Comparison of ENCODE assay signal across 27 cellular contexts in the genomic region with DNA sequence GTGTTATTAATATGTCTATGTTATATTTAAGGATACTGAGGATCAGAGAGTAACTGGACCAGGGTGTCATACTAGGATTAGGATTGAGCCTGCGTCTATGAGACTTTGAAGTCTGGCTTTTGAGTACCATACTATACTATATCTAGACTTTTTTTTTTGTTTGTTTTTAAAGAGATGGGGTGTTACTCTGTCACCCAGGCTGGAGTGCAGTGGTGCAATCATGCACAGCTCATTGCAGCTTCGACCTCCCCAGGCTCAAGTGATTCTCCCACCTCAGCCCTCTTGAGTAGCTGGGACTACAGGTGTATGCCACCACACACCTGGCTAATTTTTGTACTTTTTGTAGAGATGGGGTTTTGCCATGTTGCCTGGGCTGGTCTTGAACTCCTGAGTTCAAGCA.
DNase-seq lines count a peak whose midpoint lies in the region; ATAC-seq and TF ChIP-seq lines count a peak whose summit lies in the region.
"Had no signal": no experiment of that assay in that cellular context is flagged by ENCODE, and none has a peak within 500 bp of the region (broad histone marks: within the 10 kb centered on the region; RNA-seq: fewer than 3 reads in every experiment).

No MANE protein-coding gene starts in this region.

- H3K9me3 Mint-ChIP-seq in GM23338 (no peaks in the 10 kb centered on the region; the same call in 2 of the 3 replicates), activated B cell treated with CpG ODN at 0.5 μM for 24 hours (no peaks in the 10 kb centered on the region)
- peaks cover 0 to 14% (median 8%) of the 10 kb centered on the region in 5 donors for H3K9me3 Mint-ChIP-seq in CD8-positive, alpha-beta memory T cell
- H3K9me3 Mint-ChIP-seq: CD4-positive, alpha-beta T cell had no signal

- no peak overlapping the region for H3K23ac ChIP-seq in mesenchymal stem cell (ENCODE audit: low read length in 2 of 2)

- H2AFZ ChIP-seq in GM23338 (no peak overlapping the region), mesenchymal stem cell (ENCODE audit: low read depth, low read length) (no peak overlapping the region)

- intact Hi-C loops in activated B cell treated with CpG ODN at 0.5 μM for 24 hours (cut with micrococcal nuclease): no loop called here
- intact Hi-C loops in upper lobe of right lung (cut with DNase I): no loop called here
- intact Hi-C loops in vagina (cut with DNase I): loop anchor here (10.0 kb wide), 1 partner anchor 68 kb away; the partner anchor contains the start of gene MAP4K3

- H2BK15ac ChIP-seq in mesenchymal stem cell (ENCODE audit: low read depth, poor library complexity, severe bottlenecking): no peak overlapping the region

- H2AK5ac ChIP-seq in mesenchymal stem cell (ENCODE audit: low read length, severe bottlenecking): peak overlapping the region; percentile 76

- H3K36me3 ChIP-seq in GM23338 (ENCODE audit: insufficient read depth): no peaks in the 10 kb centered on the region
- no peaks in the 10 kb centered on the region for H3K36me3 ChIP-seq in mesenchymal stem cell (ENCODE audit: control insufficient read depth in 1 of 2, insufficient read depth in 2 of 2, low read depth in 1 of 2, low read length in 2 of 2)
- H3K36me3 ChIP-seq in upper lobe of right lung: no peaks in the 10 kb centered on the region
- no peaks in the 10 kb centered on the region for H3K36me3 ChIP-seq in CD8-positive, alpha-beta memory T cell (ENCODE audit: insufficient read depth, low read length)
- H3K36me3 ChIP-seq in vagina: no peaks in the 10 kb centered on the region

- peaks cover 28% of the 10 kb centered on the region for H3K4me1 Mint-ChIP-seq in GM23338
- peaks cover 24% of the 10 kb centered on the region for H3K4me1 Mint-ChIP-seq in activated B cell treated with CpG ODN at 0.5 μM for 24 hours
- H3K4me1 Mint-ChIP-seq in CD8-positive, alpha-beta memory T cell: no peaks in the 10 kb centered on the region

- H3K36me3 Mint-ChIP-seq in GM23338 (ENCODE audit: low read depth): no peaks in the 10 kb centered on the region
- H3K36me3 Mint-ChIP-seq in activated B cell treated with CpG ODN at 0.5 μM for 24 hours (ENCODE audit: low read depth): no peaks in the 10 kb centered on the region
- H3K36me3 Mint-ChIP-seq in CD8-positive, alpha-beta memory T cell: no peaks in the 10 kb centered on the region

- peak overlapping the region; percentile 57 to 63 for H3K18ac ChIP-seq in mesenchymal stem cell (ENCODE audit: low read depth in 1 of 2, low read length in 2 of 2)

- H3K27me3 ChIP-seq in GM23338 (ENCODE audit: insufficient read depth) (no peaks in the 10 kb centered on the region), mesenchymal stem cell (ENCODE audit: control insufficient read depth in 1 of 2, insufficient read depth in 1 of 2, low read length in 2 of 2) (no peaks in the 10 kb centered on the region), upper lobe of right lung (no peaks in the 10 kb centered on the region), vagina (no peaks in the 10 kb centered on the region)
- no peaks in the 10 kb centered on the region for H3K27me3 ChIP-seq in CD8-positive, alpha-beta memory T cell (ENCODE audit: insufficient read depth, low read length, poor library complexity, severe bottlenecking)

- POLR2A ChIA-PET in activated B cell treated with CpG ODN at 0.5 μM for 24 hours (lab: Charles Lee): no interaction called here
- POLR2A ChIA-PET in CD8-positive, alpha-beta memory T cell (lab: Charles Lee): no interaction called here

- no peak for DNase-seq in GM23338 (ENCODE audit: low spot score)
- no peak for DNase-seq in activated B cell treated with CpG ODN at 0.5 μM for 24 hours
- DNase-seq in mesenchymal stem cell: no peak
- DNase-seq in upper lobe of right lung: no peak
- no peak for DNase-seq in CD8-positive, alpha-beta memory T cell
- DNase-seq in vagina (ENCODE audit: extremely low spot score in 2 of 2): no peak
- DNase-seq: ACHN; CD4-positive, alpha-beta T cell; COR-L47; EL; GDM1; KG1; MM.1S; NCI-H1048; NCI-H1436; NCI-H187; NCI-H2081 treated with DMSO at 0.1 percent for 48 hours; NCI-H2171; NCI-H226; NCI-H510A; NCI-H69; SHP77 treated with DMSO at 0.1 percent for 48 hours; SW 1271 had no signal

- H4K91ac ChIP-seq in mesenchymal stem cell (ENCODE audit: low read length): peak overlapping the region; percentile 58

- H2BK12ac ChIP-seq in mesenchymal stem cell (ENCODE audit: low read length in 2 of 2): peak overlapping the region; percentile 30 to 85

- TF ChIP-seq CTCF in GM23338 (conservative IDR thresholded peaks at IDR 0.05; ENCODE audit: low read depth in 2 of 2) (no peak), activated B cell treated with CpG ODN at 0.5 μM for 24 hours (IDR thresholded peaks at IDR 0.05) (no peak), upper lobe of right lung (IDR thresholded peaks at IDR 0.05) (no peak), vagina (IDR thresholded peaks at IDR 0.05) (no peak)

- H3K4me3 ChIP-seq in GM23338 (no peak overlapping the region), mesenchymal stem cell (ENCODE audit: insufficient read depth in 1 of 2, low read depth in 1 of 2, low read length in 2 of 2) (no peak overlapping the region), upper lobe of right lung (no peak overlapping the region), vagina (no peak overlapping the region)
- no peak overlapping the region for H3K4me3 ChIP-seq in CD8-positive, alpha-beta memory T cell (ENCODE audit: low read length)
- H3K4me3 ChIP-seq: GM12878, SK-N-MC had no signal

- H3K4me2 ChIP-seq in GM23338 (no peak overlapping the region), mesenchymal stem cell (ENCODE audit: low read length, poor library complexity, severe bottlenecking) (no peak overlapping the region)

- H4K20me1 ChIP-seq in GM23338 (replicated peaks; ENCODE audit: insufficient read depth): no peaks in the 10 kb centered on the region

- ATAC-seq in GM23338 (no peak), activated B cell treated with CpG ODN at 0.5 μM for 24 hours (ENCODE audit: low read depth) (peak; percentile 42), upper lobe of right lung (no peak), HG03196 (IDR thresholded peaks at IDR 0.05; ENCODE audit: unreplicated experiment) (no peak), GM19023 (IDR thresholded peaks at IDR 0.05; ENCODE audit: unreplicated experiment) (no peak)
- ATAC-seq: GM12878 had no signal

- H2BK120ac ChIP-seq in mesenchymal stem cell (ENCODE audit: low read depth, low read length): no peak overlapping the region

- no peak overlapping the region for H3K4me3 Mint-ChIP-seq in GM23338
- H3K4me3 Mint-ChIP-seq in activated B cell treated with CpG ODN at 0.5 μM for 24 hours: no peak overlapping the region
- no peak overlapping the region for H3K4me3 Mint-ChIP-seq in CD8-positive, alpha-beta memory T cell
- H3K4me3 Mint-ChIP-seq: CD4-positive, alpha-beta T cell had no signal

- WGBS in mesenchymal stem cell: 100% methylated on average over 1 of the region's 2 CpGs

- H3K4me1 ChIP-seq in GM23338 (ENCODE audit: insufficient read depth): peaks cover 24% of the 10 kb centered on the region
- H3K4me1 ChIP-seq in mesenchymal stem cell (ENCODE audit: control insufficient read depth, insufficient read depth, low read depth, low read length): peaks cover 16% of the 10 kb centered on the region
- H3K4me1 ChIP-seq in upper lobe of right lung: peaks cover 30% of the 10 kb centered on the region
- H3K4me1 ChIP-seq in CD8-positive, alpha-beta memory T cell (ENCODE audit: insufficient read depth, low read length): no peaks in the 10 kb centered on the region
- H3K4me1 ChIP-seq in vagina: peaks cover 27% of the 10 kb centered on the region

- peak overlapping the region in 1 of 2 experiments; percentile 38 for H3K4ac ChIP-seq in mesenchymal stem cell (ENCODE audit: low read depth in 1 of 2, low read length in 2 of 2)

- peak overlapping the region; percentile 32 for H4K8ac ChIP-seq in mesenchymal stem cell (ENCODE audit: low read length)

- no peak overlapping the region for H3K27ac Mint-ChIP-seq in GM23338
- no peak overlapping the region for H3K27ac Mint-ChIP-seq in activated B cell treated with CpG ODN at 0.5 μM for 24 hours
- no peak overlapping the region for H3K27ac Mint-ChIP-seq in CD8-positive, alpha-beta memory T cell
- H3K27ac Mint-ChIP-seq: CD4-positive, alpha-beta T cell had no signal

- H3K9me2 ChIP-seq in GM23338 (ENCODE audit: insufficient read depth): no peaks in the 10 kb centered on the region

- no peak for TF ChIP-seq POLR2A in vagina (IDR thresholded peaks at IDR 0.05)

- no peaks in the 10 kb centered on the region for H3F3A ChIP-seq in GM23338 (replicated peaks; ENCODE audit: low read depth)

- H3K79me2 ChIP-seq in GM23338 (replicated peaks; ENCODE audit: insufficient read depth): no peaks in the 10 kb centered on the region

- H2BK5ac ChIP-seq in mesenchymal stem cell (ENCODE audit: low read depth, low read length, poor library complexity, severe bottlenecking): peak overlapping the region; percentile 46

- peak overlapping the region; percentile 90 for H3K27ac ChIP-seq in GM23338 (ENCODE audit: low read depth)
- H3K27ac ChIP-seq in mesenchymal stem cell (ENCODE audit: low read length, poor library complexity, severe bottlenecking): peak overlapping the region; percentile 54
- peak overlapping the region; percentile 79 for H3K27ac ChIP-seq in upper lobe of right lung
- no peak overlapping the region for H3K27ac ChIP-seq in CD8-positive, alpha-beta memory T cell (ENCODE audit: low read depth, low read length)
- H3K27ac ChIP-seq in vagina: no peak overlapping the region
- H3K27ac ChIP-seq: SK-N-MC had no signal

- CTCF ChIA-PET in activated B cell treated with CpG ODN at 0.5 μM for 24 hours (lab: Charles Lee): no interaction called here
- CTCF ChIA-PET in CD8-positive, alpha-beta memory T cell (lab: Charles Lee): no interaction called here

- peaks cover 5% of the 10 kb centered on the region for H3K27me3 Mint-ChIP-seq in GM23338 (ENCODE audit: insufficient read depth, low read depth, poor library complexity)
- peaks cover 13% of the 10 kb centered on the region for H3K27me3 Mint-ChIP-seq in activated B cell treated with CpG ODN at 0.5 μM for 24 hours
- H3K27me3 Mint-ChIP-seq in CD8-positive, alpha-beta memory T cell: peaks cover 12 to 27% of the 10 kb centered on the region in 2 donors

- H3K9me3 ChIP-seq in mesenchymal stem cell (ENCODE audit: control insufficient read depth, low read length) (no peaks in the 10 kb centered on the region), upper lobe of right lung (no peaks in the 10 kb centered on the region), vagina (no peaks in the 10 kb centered on the region)
- H3K9me3 ChIP-seq in CD8-positive, alpha-beta memory T cell (ENCODE audit: low read length): no peaks in the 10 kb centered on the region

- peaks cover 3% of the 10 kb centered on the region for H3K79me1 ChIP-seq in mesenchymal stem cell (replicated peaks; ENCODE audit: low read length, poor library complexity, severe bottlenecking)

- no peak overlapping the region for H3K9ac ChIP-seq in mesenchymal stem cell (ENCODE audit: low read length)

- no peak overlapping the region for H3K14ac ChIP-seq in mesenchymal stem cell (ENCODE audit: low read length in 2 of 2)

TF ChIP-seq in GM23338, 12 proteins besides CTCF, POLR2A, EP300 and RAD21 (continues in another document):
- TF ChIP-seq JUNB (IDR thresholded peaks at IDR 0.05; ENCODE audit: unreplicated experiment): no peak
- TF ChIP-seq ZNF331 (CRISPR knock-in tag; IDR thresholded peaks at IDR 0.05; ENCODE audit: low read depth): no peak
- TF ChIP-seq EZH2phosphoT487 (IDR thresholded peaks at IDR 0.05; ENCODE audit: unreplicated experiment): no peak
- no peak for TF ChIP-seq POLR2AphosphoS5 (IDR thresholded peaks at IDR 0.05; ENCODE audit: low read depth)

Comparison
In these comparisons a context has a peak if more than half of its experiments do, and no peak if none do; other contexts are left out.
1. H3K27ac ChIP-seq: peak in GM23338 (single experiment), mesenchymal stem cell (single experiment) and upper lobe of right lung (single experiment); none in CD8-positive, alpha-beta memory T cell (single experiment) and vagina (single experiment).